In the genomic region with DNA sequence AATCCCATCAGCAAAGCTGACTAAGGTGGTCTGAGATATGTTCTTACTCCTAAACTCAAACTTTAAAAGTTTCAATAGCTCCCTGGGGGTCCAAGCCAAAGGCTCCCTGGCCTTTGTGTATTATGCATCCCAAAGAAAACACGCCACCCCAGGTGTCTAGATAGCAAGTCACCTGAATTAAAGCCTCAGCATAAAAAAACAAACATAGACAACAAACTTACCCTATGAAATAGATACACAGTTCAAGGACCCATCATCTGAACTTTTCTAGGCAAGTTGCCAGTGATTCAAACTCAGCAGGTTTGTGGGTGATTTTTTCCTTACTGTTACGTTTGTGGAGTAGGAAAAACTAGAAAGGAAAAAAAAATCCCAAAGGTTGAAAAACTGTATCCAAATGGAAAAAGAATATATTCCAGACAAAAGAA, we compare ENCODE assay signal across 27 cellular contexts. TPM values are rescaled to one million over a fixed set of nuclear protein-coding genes. Genes with fewer than 3 reads are reported as not detected.
DNase-seq lines count a peak whose midpoint lies in the region; ATAC-seq and TF ChIP-seq lines count a peak whose summit lies in the region.
"Had no signal": no experiment of that assay in that cellular context is flagged by ENCODE, and none has a peak within 500 bp of the region (broad histone marks: within the 10 kb centered on the region; RNA-seq: fewer than 3 reads in every experiment).

No MANE protein-coding gene starts in this region.

- H3K4me3 Mint-ChIP-seq in H9: peak overlapping the region in 1 of 2 experiments; percentile 2; a peak in 1 of 5 replicates
- no peak overlapping the region for H3K4me3 Mint-ChIP-seq in activated T-helper 17 cell treated with anti-CD3 and anti-CD28 coated beads, Interleukin-2, amount 50 U/mL, for 72 hours
- H3K4me3 Mint-ChIP-seq in neural progenitor cell: no peak overlapping the region
- no peak overlapping the region for H3K4me3 Mint-ChIP-seq in activated CD4-positive, alpha-beta memory T cell treated with anti-CD3 and anti-CD28 coated beads for 36 hours
- H3K4me3 Mint-ChIP-seq: activated naive CD4-positive, alpha-beta T cell treated with anti-CD3 and anti-CD28 coated beads, Interleukin-2, amount 10 ng/mL, durations not matched to agents 7 days and 5 days; activated T-helper 1 cell treated with anti-CD3 and anti-CD28 coated beads, Interleukin-12 subunit alpha, Interleukin-12 subunit beta, Interleukin-2, Interleukin-4 antibody, amounts not matched to agents 30 ng/mL and 10 ng/mL and 1 ng/mL, durations not matched to agents 14 hours and 24 hours and 36 hours; stimulated activated memory B cell treated with anti-CD40 and anti-IgM and Interleukin-4, amounts not matched to agents 10 μg/mL and 1 μg/mL and 100 μg/mL, for 72 hours; T-helper 17 cell had no signal

- H3K9me3 ChIP-seq in H9 (ENCODE audit: control insufficient read depth, low read depth, low read length) (no peaks in the 10 kb centered on the region), neural progenitor cell (ENCODE audit: low read depth) (no peaks in the 10 kb centered on the region)
- H3K9me3 ChIP-seq: BLaER1, left ventricle myocardium inferior, psoas muscle had no signal

- H3K9me3 Mint-ChIP-seq in H9 (no peaks in the 10 kb centered on the region; a peak in 1 of 5 replicates), neural progenitor cell (no peaks in the 10 kb centered on the region)
- no peaks in the 10 kb centered on the region for H3K9me3 Mint-ChIP-seq in activated T-helper 17 cell treated with anti-CD3 and anti-CD28 coated beads, Interleukin-2, amount 50 U/mL, for 72 hours
- H3K9me3 Mint-ChIP-seq in activated CD4-positive, alpha-beta memory T cell treated with anti-CD3 and anti-CD28 coated beads for 36 hours: no peaks in the 10 kb centered on the region
- H3K9me3 Mint-ChIP-seq: activated naive CD4-positive, alpha-beta T cell treated with anti-CD3 and anti-CD28 coated beads, Interleukin-2, amount 10 ng/mL, durations not matched to agents 7 days and 5 days; activated T-helper 1 cell treated with anti-CD3 and anti-CD28 coated beads, Interleukin-12 subunit alpha, Interleukin-12 subunit beta, Interleukin-2, Interleukin-4 antibody, amounts not matched to agents 30 ng/mL and 10 ng/mL and 1 ng/mL, durations not matched to agents 14 hours and 24 hours and 36 hours; stimulated activated memory B cell treated with anti-CD40 and anti-IgM and Interleukin-4, amounts not matched to agents 10 μg/mL and 1 μg/mL and 100 μg/mL, for 72 hours had no signal

- H3K4me2 ChIP-seq in H9 (ENCODE audit: insufficient read depth, insufficient read length, low read length) (peak overlapping the region; percentile 5), neural progenitor cell (peak overlapping the region; percentile 18)
- H3K4me2 ChIP-seq: BLaER1 had no signal

- no peak overlapping the region for H2BK15ac ChIP-seq in H9 (ENCODE audit: low read depth, low read length)

- H3F3A ChIP-seq in neural progenitor cell (ENCODE audit: low read depth): peaks cover 24% of the 10 kb centered on the region

- no peak for DNase-seq in H9
- peak; percentile 52 for DNase-seq in fibroblast of mammary gland (ENCODE audit: low read depth)
- DNase-seq in neural progenitor cell (ENCODE audit: low spot score): no peak
- no peak for DNase-seq in activated CD4-positive, alpha-beta memory T cell treated with anti-CD3 and anti-CD28 coated beads for 36 hours
- DNase-seq in posterior vena cava (ENCODE audit: low spot score): no peak
- DNase-seq in glomerular visceral epithelial cell (ENCODE audit: extremely low spot score): no peak
- DNase-seq: activated CD4-positive, alpha-beta T cell treated with anti-CD3 and anti-CD28 coated beads, Interleukin-2, amount 50 U/mL, for 48 hours; activated CD8-positive, alpha-beta memory T cell treated with anti-CD3 and anti-CD28 coated beads, Interleukin-2, amount 50 U/mL, for 4 hours; activated naive CD4-positive, alpha-beta T cell treated with anti-CD3 and anti-CD28 coated beads, Interleukin-2, amount 10 ng/mL, durations not matched to agents 7 days and 5 days; effector CD8-positive, alpha-beta T cell; KG1; left ventricle myocardium inferior; MM.1S; NCI-H2029; NCI-H524 treated with DMSO at 0.1 percent for 48 hours; psoas muscle; stimulated activated CD4-positive, alpha-beta T cell treated with anti-CD3 and anti-CD28 coated beads, Interleukin-15, amount 100 ng/mL, for 24 hours; T-helper 17 cell had no signal

- no CpG with 5 or more reads among the region's 2 CpGs for whole genome bisulfite sequencing in H9 (ENCODE audit: extremely low coverage, insufficient read length, low lambda C conversion rate)

- no peak overlapping the region for H3T11ph ChIP-seq in H9 (ENCODE audit: low read length)

- H3K14ac ChIP-seq in H9 (ENCODE audit: insufficient read depth, low read length): no peak overlapping the region

- H3K36me3 Mint-ChIP-seq in H9 (ENCODE audit: insufficient read depth in 1 of 3, low read depth in 3 of 3): peaks cover 37 to 71% (median 68%) of the 10 kb centered on the region in 3 experiments
- peaks cover 21% of the 10 kb centered on the region for H3K36me3 Mint-ChIP-seq in activated T-helper 17 cell treated with anti-CD3 and anti-CD28 coated beads, Interleukin-2, amount 50 U/mL, for 72 hours (ENCODE audit: low read depth)
- peaks cover 30% of the 10 kb centered on the region for H3K36me3 Mint-ChIP-seq in neural progenitor cell
- peaks cover 7% of the 10 kb centered on the region for H3K36me3 Mint-ChIP-seq in activated CD4-positive, alpha-beta memory T cell treated with anti-CD3 and anti-CD28 coated beads for 36 hours
- H3K36me3 Mint-ChIP-seq: stimulated activated memory B cell treated with anti-CD40 and anti-IgM and Interleukin-4, amounts not matched to agents 10 μg/mL and 1 μg/mL and 100 μg/mL, for 72 hours had no signal

- H2BK12ac ChIP-seq in H9 (ENCODE audit: insufficient read length, low read depth, low read length): no peak overlapping the region

- peak overlapping the region in 2 of 3 experiments; percentile 20 to 95; a peak in 3 of 7 replicates for H3K27ac Mint-ChIP-seq in H9
- H3K27ac Mint-ChIP-seq in activated T-helper 17 cell treated with anti-CD3 and anti-CD28 coated beads, Interleukin-2, amount 50 U/mL, for 72 hours: peak overlapping the region; percentile 61
- no peak overlapping the region for H3K27ac Mint-ChIP-seq in neural progenitor cell
- H3K27ac Mint-ChIP-seq in activated CD4-positive, alpha-beta memory T cell treated with anti-CD3 and anti-CD28 coated beads for 36 hours: no peak overlapping the region
- H3K27ac Mint-ChIP-seq: activated naive CD4-positive, alpha-beta T cell treated with anti-CD3 and anti-CD28 coated beads, Interleukin-2, amount 10 ng/mL, durations not matched to agents 7 days and 5 days; activated T-helper 1 cell treated with anti-CD3 and anti-CD28 coated beads, Interleukin-12 subunit alpha, Interleukin-12 subunit beta, Interleukin-2, Interleukin-4 antibody, amounts not matched to agents 30 ng/mL and 10 ng/mL and 1 ng/mL, durations not matched to agents 14 hours and 24 hours and 36 hours; stimulated activated memory B cell treated with anti-CD40 and anti-IgM and Interleukin-4, amounts not matched to agents 10 μg/mL and 1 μg/mL and 100 μg/mL, for 72 hours; T-helper 17 cell had no signal

- POLR2A ChIA-PET in activated CD4-positive, alpha-beta memory T cell treated with anti-CD3 and anti-CD28 coated beads for 36 hours (lab: Charles Lee): no interaction called here

- H2AK5ac ChIP-seq in H9 (ENCODE audit: insufficient read length, low read length): no peak overlapping the region

- CTCF ChIA-PET in activated CD4-positive, alpha-beta memory T cell treated with anti-CD3 and anti-CD28 coated beads for 36 hours (lab: Charles Lee): interaction anchor here (1.5 to 3.0 kb wide), 2 partner anchors 9 to 13 kb away, joined by 4 to 15 read pairs; no protein-coding TSS in a partner anchor

- H3K9ac ChIP-seq in H9 (ENCODE audit: extremely low read depth, insufficient read length, low read length) (no peak overlapping the region), neural progenitor cell (no peak overlapping the region)
- H3K9ac ChIP-seq: BLaER1 had no signal

- peaks cover 43 to 45% of the 10 kb centered on the region in 2 experiments for H3K4me1 Mint-ChIP-seq in H9
- no peaks in the 10 kb centered on the region for H3K4me1 Mint-ChIP-seq in activated T-helper 17 cell treated with anti-CD3 and anti-CD28 coated beads, Interleukin-2, amount 50 U/mL, for 72 hours
- peaks cover 27% of the 10 kb centered on the region for H3K4me1 Mint-ChIP-seq in neural progenitor cell
- H3K4me1 Mint-ChIP-seq in activated CD4-positive, alpha-beta memory T cell treated with anti-CD3 and anti-CD28 coated beads for 36 hours (ENCODE audit: low read depth): peaks cover 2% of the 10 kb centered on the region
- H3K4me1 Mint-ChIP-seq: activated naive CD4-positive, alpha-beta T cell treated with anti-CD3 and anti-CD28 coated beads, Interleukin-2, amount 10 ng/mL, durations not matched to agents 7 days and 5 days; stimulated activated memory B cell treated with anti-CD40 and anti-IgM and Interleukin-4, amounts not matched to agents 10 μg/mL and 1 μg/mL and 100 μg/mL, for 72 hours had no signal

- no peak for ATAC-seq in activated T-helper 17 cell treated with anti-CD3 and anti-CD28 coated beads, Interleukin-2, amount 50 U/mL, for 72 hours (replicated peaks)
- ATAC-seq in HG03025 (IDR thresholded peaks at IDR 0.05; ENCODE audit: low FRiP score, unreplicated experiment): no peak
- ATAC-seq: HCT116; psoas muscle; stimulated activated memory B cell treated with anti-CD40 and anti-IgM and Interleukin-4, amounts not matched to agents 10 μg/mL and 1 μg/mL and 100 μg/mL, for 72 hours; T-helper 17 cell had no signal

- H3K4me1 ChIP-seq in H9 (ENCODE audit: insufficient read depth, low read length) (peaks cover 9% of the 10 kb centered on the region; the same call in 1 of the 2 replicates), neural progenitor cell (peaks cover 12% of the 10 kb centered on the region)

- H4K91ac ChIP-seq in H9 (ENCODE audit: insufficient read length, low read depth, low read length): no peak overlapping the region

- H3K27me3 ChIP-seq in H9 (ENCODE audit: insufficient read depth, low read length) (no peaks in the 10 kb centered on the region), neural progenitor cell (no peaks in the 10 kb centered on the region)
- H3K27me3 ChIP-seq: BLaER1 had no signal

- H3K23ac ChIP-seq in H9 (ENCODE audit: insufficient read length, low read depth, low read length): no peak overlapping the region

- no peak overlapping the region for H3K4ac ChIP-seq in H9 (ENCODE audit: low read depth, low read length)

- no peak overlapping the region for H2BK20ac ChIP-seq in H9 (ENCODE audit: low read depth, low read length, poor library complexity, severe bottlenecking)

- peaks cover 10% of the 10 kb centered on the region for H3K36me3 ChIP-seq in neural progenitor cell

- no peak overlapping the region for H3K27ac ChIP-seq in H9 (ENCODE audit: insufficient read length, low read depth, low read length)
- H3K27ac ChIP-seq in neural progenitor cell: no peak overlapping the region
- H3K27ac ChIP-seq: BLaER1, left ventricle myocardium inferior, psoas muscle had no signal

- no peak overlapping the region for H4K5ac ChIP-seq in H9 (ENCODE audit: insufficient read length, low read depth, low read length)

- no peak overlapping the region for H2BK5ac ChIP-seq in H9 (ENCODE audit: insufficient read length, low read length)

- no peaks in the 10 kb centered on the region for H3K23me2 ChIP-seq in H9 (ENCODE audit: insufficient read length, low read depth, low read length, poor library complexity, severe bottlenecking)

- H3K4me3 ChIP-seq in fibroblast of mammary gland (ENCODE audit: control insufficient read depth, low read depth, low read length) (no peak overlapping the region), neural progenitor cell (no peak overlapping the region)
- H3K4me3 ChIP-seq: BLaER1, left ventricle myocardium inferior, psoas muscle had no signal

- H3K27me3 Mint-ChIP-seq in H9 (ENCODE audit: low read depth): no peaks in the 10 kb centered on the region
- H3K27me3 Mint-ChIP-seq in activated T-helper 17 cell treated with anti-CD3 and anti-CD28 coated beads, Interleukin-2, amount 50 U/mL, for 72 hours: no peaks in the 10 kb centered on the region
- H3K27me3 Mint-ChIP-seq in neural progenitor cell (ENCODE audit: insufficient read depth, low read depth): peaks cover 2% of the 10 kb centered on the region
- no peaks in the 10 kb centered on the region for H3K27me3 Mint-ChIP-seq in activated CD4-positive, alpha-beta memory T cell treated with anti-CD3 and anti-CD28 coated beads for 36 hours
- H3K27me3 Mint-ChIP-seq: activated naive CD4-positive, alpha-beta T cell treated with anti-CD3 and anti-CD28 coated beads, Interleukin-2, amount 10 ng/mL, durations not matched to agents 7 days and 5 days; T-helper 17 cell had no signal

- H4K20me1 ChIP-seq in H9 (ENCODE audit: control insufficient read depth, insufficient read depth, insufficient read length): no peaks in the 10 kb centered on the region
- peaks cover 5% of the 10 kb centered on the region for H4K20me1 ChIP-seq in neural progenitor cell (ENCODE audit: low read depth)

- no peak overlapping the region for H3K56ac ChIP-seq in H9 (ENCODE audit: insufficient read length, low read depth, low read length)

- H2AFZ ChIP-seq in H9 (ENCODE audit: low read length) (no peak overlapping the region), neural progenitor cell (replicated peaks) (no peak overlapping the region)

- no peak overlapping the region for H4K8ac ChIP-seq in H9 (replicated peaks; ENCODE audit: insufficient read length, low read depth, low read length)

- H3K18ac ChIP-seq in H9 (ENCODE audit: insufficient read length, low read depth, low read length): no peak overlapping the region

- no peaks in the 10 kb centered on the region for H3K79me2 ChIP-seq in H9 (ENCODE audit: insufficient read depth, low read length)
- H3K79me2 ChIP-seq in neural progenitor cell (ENCODE audit: low read depth): no peaks in the 10 kb centered on the region

- TF ChIP-seq CTCF in H9 (conservative IDR thresholded peaks at IDR 0.05): no peak
- no peak for TF ChIP-seq CTCF in fibroblast of mammary gland (conservative IDR thresholded peaks at IDR 0.05; ENCODE audit: control insufficient read depth, insufficient read depth, low read depth, low read length)
- no peak for TF ChIP-seq CTCF in neural progenitor cell (IDR thresholded peaks at IDR 0.05)

- intact Hi-C loops in activated CD4-positive, alpha-beta memory T cell treated with anti-CD3 and anti-CD28 coated beads for 36 hours (cut with micrococcal nuclease): no loop called here
- intact Hi-C loops in posterior vena cava (cut with DNase I): no loop called here

- no peak overlapping the region for H2BK120ac ChIP-seq in H9 (ENCODE audit: low read depth, low read length, poor library complexity, severe bottlenecking)

- no peaks in the 10 kb centered on the region for H3K79me1 ChIP-seq in H9 (ENCODE audit: insufficient read depth, low read depth, low read length, poor library complexity, severe bottlenecking)

RNA-seq across cellular contexts. Expression of gene CMTM3, which starts 12.5 kb away (rescaled TPM):
- total RNA-seq in H9 (2021) (39.2 and 41.0 TPM in 2 replicates), neural progenitor cell (ENCODE audit: low replicate concordance) (18.3 and 47.4 TPM in 2 replicates), posterior vena cava (10 to 100 TPM; 25.8 to 29.7 TPM)
- 10 to 100 TPM; 46.7 to 64.1 TPM for total RNA-seq in activated T-helper 17 cell treated with anti-CD3 and anti-CD28 coated beads, Interleukin-2, amount 50 U/mL, for 72 hours
- 10 to 100 TPM; 64.6 to 65.9 TPM for total RNA-seq in activated CD4-positive, alpha-beta memory T cell treated with anti-CD3 and anti-CD28 coated beads for 36 hours

RNA-seq across cellular contexts. Expression of gene CMTM2, which starts 37.8 kb away (rescaled TPM):
- total RNA-seq in H9 (2021) (not detected in 2 replicates), neural progenitor cell (ENCODE audit: low replicate concordance) (not detected in 2 replicates), posterior vena cava (under 1 TPM in 1 of 2 donors, not detected in 1; 0.38 TPM)
- 1 to 10 TPM in 1 of 2 donors, under 1 TPM in 1; 0.78 to 1.3 TPM for total RNA-seq in activated T-helper 17 cell treated with anti-CD3 and anti-CD28 coated beads, Interleukin-2, amount 50 U/mL, for 72 hours
- total RNA-seq in activated CD4-positive, alpha-beta memory T cell treated with anti-CD3 and anti-CD28 coated beads for 36 hours: under 1 TPM; 0.36 to 0.45 TPM
- total RNA-seq: glomerular endothelial cell, HT-29, left ventricle myocardium inferior, psoas muscle, subcutaneous adipose tissue had no signal

RNA-seq across cellular contexts. Expression of gene CMTM1, which starts 50.8 kb away (rescaled TPM):
- total RNA-seq in H9 (2021) (2.1 and 2.6 TPM in 2 replicates), neural progenitor cell (ENCODE audit: low replicate concordance) (2.9 TPM in 1 of 2 replicates, not detected in the other), posterior vena cava (1 to 10 TPM; 2.1 to 3.1 TPM)
- 10 to 100 TPM; 15.8 to 15.9 TPM for total RNA-seq in activated T-helper 17 cell treated with anti-CD3 and anti-CD28 coated beads, Interleukin-2, amount 50 U/mL, for 72 hours
- total RNA-seq in activated CD4-positive, alpha-beta memory T cell treated with anti-CD3 and anti-CD28 coated beads for 36 hours: 10 to 100 TPM; 10.1 to 11.5 TPM

Comparison
In these comparisons a context has a peak if more than half of its experiments do, and no peak if none do; other contexts are left out.
1. H3K27ac Mint-ChIP-seq: peak in H9 (2 of 3) and activated T-helper 17 cell treated with anti-CD3 and anti-CD28 coated beads, Interleukin-2, amount 50 U/mL, for 72 hours (single experiment); none in neural progenitor cell (single experiment) and activated CD4-positive, alpha-beta memory T cell treated with anti-CD3 and anti-CD28 coated beads for 36 hours (single experiment).